16 cellular contexts compared by ENCODE assay signal in genomic region chr5:33315170-33315569, GRCh38.
DNase-seq lines count a peak whose midpoint lies in the region; FAIRE-seq and TF ChIP-seq lines count a peak whose summit lies in the region.
"Had no signal": no experiment of that assay in that cellular context is flagged by ENCODE, and none has a peak within 500 bp of the region (broad histone marks: within the 10 kb centered on the region; RNA-seq: fewer than 3 reads in every experiment).

No MANE protein-coding gene starts in this region.

- H3K4me3 ChIP-seq in GM23248: no peak overlapping the region
- H3K4me3 ChIP-seq in fibroblast of mammary gland (ENCODE audit: control insufficient read depth, low read depth, low read length): no peak overlapping the region
- no peak overlapping the region for H3K4me3 ChIP-seq in neuron (ENCODE audit: low read length)
- H3K4me3 ChIP-seq: MG63 had no signal

- peak; percentile 38 for DNase-seq in GM23248
- no peak for DNase-seq in RCC 7860 (ENCODE audit: low spot score)
- peak; percentile 48 for DNase-seq in fibroblast of mammary gland (ENCODE audit: low read depth)
- DNase-seq in activated T-cell treated with anti-CD3 and anti-CD28 coated beads, Interleukin-2, amount 50 U/mL, for 1 hour: no peak
- DNase-seq in DMS53 (lab: John Stamatoyannopoulos, UW): no peak
- DNase-seq in HEK293T (ENCODE audit: extremely low spot score): no peak
- DNase-seq: Caco-2; CD4-positive, CD25-positive, alpha-beta regulatory T cell; DMS153; MG63; NCI-H1092; NCI-H1694; NCI-H345; NCI-H69; NK-92 treated with Interleukin-12 subunit alpha and Interleukin-12 subunit beta, amount 100 ng/mL, for 24 hours had no signal

- peaks cover 84% of the 10 kb centered on the region for H3F3A ChIP-seq in GM23248 (ENCODE audit: insufficient read depth)

- WGBS in GM23248 (ENCODE audit: low coverage in 1 of 2, low lambda C conversion rate in 2 of 2, missing lambda C conversion rate in 2 of 2), 2 experiments: 96 to 98% methylated on average over 1 of the region's 1 CpG

- H3K4me2 ChIP-seq in GM23248 (ENCODE audit: unreplicated experiment): no peak overlapping the region

- no peaks in the 10 kb centered on the region for H3K9me2 ChIP-seq in GM23248 (ENCODE audit: insufficient read depth)

- in situ Hi-C loops in GM23248 (cut with MboI): no loop called here

- peaks cover 81% of the 10 kb centered on the region for H3K4me1 ChIP-seq in GM23248 (ENCODE audit: insufficient read depth)
- H3K4me1 ChIP-seq in neuron (ENCODE audit: insufficient read depth, low read length): no peaks in the 10 kb centered on the region
- H3K4me1 ChIP-seq: Caco-2 had no signal

- no peaks in the 10 kb centered on the region for H3K27me3 ChIP-seq in GM23248 (replicated peaks; ENCODE audit: insufficient read depth)
- H3K27me3 ChIP-seq in neuron (ENCODE audit: insufficient read depth, low read length): no peaks in the 10 kb centered on the region
- H3K27me3 ChIP-seq: MG63 had no signal

- no peaks in the 10 kb centered on the region for H3K36me3 ChIP-seq in GM23248 (ENCODE audit: low read depth)
- H3K36me3 ChIP-seq in neuron (ENCODE audit: insufficient read depth, low read length): no peaks in the 10 kb centered on the region

- no peak overlapping the region for H3K9ac ChIP-seq in GM23248

- H4K20me1 ChIP-seq in GM23248 (ENCODE audit: insufficient read depth): no peaks in the 10 kb centered on the region

- H3K79me2 ChIP-seq in GM23248 (ENCODE audit: insufficient read depth): no peaks in the 10 kb centered on the region

- no peak for TF ChIP-seq CTCF in fibroblast of mammary gland (conservative IDR thresholded peaks at IDR 0.05; ENCODE audit: control insufficient read depth, insufficient read depth, low read depth, low read length)

- H3K9me3 ChIP-seq in GM23248 (ENCODE audit: low read depth) (no peaks in the 10 kb centered on the region), neuron (ENCODE audit: low read length) (no peaks in the 10 kb centered on the region)
- H3K9me3 ChIP-seq: Caco-2 had no signal

- peak overlapping the region; percentile 14; the same call in 1 of the 2 replicates for H2AFZ ChIP-seq in GM23248
- peak overlapping the region; percentile 87 for H2AFZ ChIP-seq in neuron (ENCODE audit: low read depth, low read length)

- H3K27ac ChIP-seq in GM23248: peak overlapping the region; percentile 55

- CTCF ChIA-PET in HEK293T (lab: Yijun Ruan, JAX): interaction anchor here (0.6 kb wide), 1 partner anchor 24 kb away, joined by 4 read pairs; no protein-coding TSS in a partner anchor

- FAIRE-seq in RCC 7860 (lab: Jason Lieb, UNC): peak; percentile 14

- POLR2A ChIA-PET in HEK293T (lab: Yijun Ruan, JAX): no interaction called here

TF ChIP-seq in HEK293T, 16 proteins besides CTCF, POLR2A, EP300 and RAD21:
- no peak for TF ChIP-seq CTBP1 (IDR thresholded peaks at IDR 0.05; ENCODE audit: borderline replicate concordance)
- no peak for TF ChIP-seq HDGF (IDR thresholded peaks at IDR 0.05; ENCODE audit: borderline replicate concordance)
- no peak for TF ChIP-seq SP1 (IDR thresholded peaks at IDR 0.05)
- no peak for TF ChIP-seq FOXA1 (IDR thresholded peaks at IDR 0.05)
- no peak for TF ChIP-seq FOXK2 (IDR thresholded peaks at IDR 0.05)
- TF ChIP-seq BHLHE40 (IDR thresholded peaks at IDR 0.05; ENCODE audit: borderline replicate concordance): no peak
- no peak for TF ChIP-seq NFRKB (IDR thresholded peaks at IDR 0.05)
- TF ChIP-seq PKNOX1 (IDR thresholded peaks at IDR 0.05): no peak
- TF ChIP-seq TARDBP (IDR thresholded peaks at IDR 0.05): no peak
- TF ChIP-seq L3MBTL2 (conservative IDR thresholded peaks at IDR 0.05): no peak

Comparison
In these comparisons a context has a peak if more than half of its experiments do, and no peak if none do; other contexts are left out.
1. DNase-seq: peak in GM23248 (single experiment) and fibroblast of mammary gland (single experiment); none in RCC 7860 (single experiment), activated T-cell treated with anti-CD3 and anti-CD28 coated beads, Interleukin-2, amount 50 U/mL, for 1 hour (single experiment), DMS53 (single experiment) and HEK293T (single experiment).